8 cellular contexts compared by ENCODE assay signal in the genomic region with DNA sequence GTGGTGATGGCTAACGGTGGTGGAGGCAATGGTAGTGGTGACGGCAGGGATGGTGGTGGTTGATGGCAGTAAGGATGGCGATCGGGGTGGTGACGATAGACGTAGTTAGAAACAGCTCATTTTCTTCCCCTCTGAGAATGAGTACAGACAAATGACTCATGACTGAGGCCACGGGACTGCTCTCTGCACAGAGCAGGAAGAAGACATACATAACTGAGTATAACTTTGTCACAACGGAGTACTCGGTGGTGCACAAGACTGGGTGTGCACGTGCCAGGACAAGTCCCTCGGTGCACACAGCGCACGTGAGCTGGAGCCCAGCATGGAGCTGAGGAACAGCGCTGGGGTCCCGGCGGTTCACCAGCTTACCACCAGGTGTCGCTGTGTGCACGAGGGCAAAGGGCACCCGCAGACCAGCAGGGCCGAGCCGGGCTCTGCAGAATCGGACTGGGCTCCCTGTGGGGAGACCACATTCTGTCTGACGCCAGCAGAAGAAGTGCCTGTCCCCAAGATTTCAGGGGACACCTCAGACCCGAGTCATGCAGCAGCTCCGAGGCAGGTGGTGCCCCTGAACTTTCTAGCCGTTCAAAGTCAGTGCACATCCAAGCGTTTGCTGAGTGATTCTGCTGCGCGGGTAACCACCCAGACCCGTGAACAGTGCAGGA.
DNase-seq lines count a peak whose midpoint lies in the region; ATAC-seq, FAIRE-seq and TF ChIP-seq lines count a peak whose summit lies in the region.

No MANE protein-coding gene starts in this region.

- H3K4me3 ChIP-seq in AG10803 (ENCODE audit: low read length) = no peak overlapping the region
- H3K4me3 ChIP-seq in small intestine (ENCODE audit: low read depth in 1 of 2, low read length in 2 of 2) = no peak overlapping the region

- no peak overlapping the region for H3K27ac ChIP-seq in small intestine (ENCODE audit: low read depth in 1 of 2, low read length in 1 of 2)

- TF ChIP-seq CTCF in AG10803 (conservative IDR thresholded peaks at IDR 0.05; ENCODE audit: low read length) = peak; percentile 62

- ATAC-seq in GM18870 (IDR thresholded peaks at IDR 0.05; ENCODE audit: unreplicated experiment) (peak; percentile 67), HG03558 (IDR thresholded peaks at IDR 0.05; ENCODE audit: extremely low read depth, unreplicated experiment) (peak; percentile 64), left ventricle myocardium superior (peak; percentile 89)

- FAIRE-seq in small intestine (lab: Jason Lieb, UNC) = no peak

- intact Hi-C loops in left ventricle myocardium superior (cut with micrococcal nuclease) = no loop called here

- WGBS in small intestine, 3 donors = 13 to 28% (median 17%) methylated on average over 30 of the region's 30 CpGs

- no peaks in the 10 kb centered on the region for H3K4me1 ChIP-seq in small intestine (ENCODE audit: control insufficient read depth in 2 of 2, insufficient read depth in 1 of 2, low read depth in 1 of 2, low read length in 1 of 2)

- DNase-seq in AG10803 (ENCODE audit: low read depth) (peak; percentile 13), SKM-1 treated with dmso at 0.1 percent for 144 hours (lab: John Stamatoyannopoulos, UW; ENCODE audit: unreplicated experiment) (peak; percentile 48), left ventricle myocardium superior (peak; percentile 81), small intestine (peak; percentile 54), dedifferentiated amniotic fluid mesenchymal stem cell (ENCODE audit: extremely low spot score) (no peak)
- peak; percentile 42 for DNase-seq in activated naive CD8-positive, alpha-beta T cell treated with anti-CD3 and anti-CD28 coated beads, Interleukin-2, amount 50 U/mL, for 16 hours (ENCODE audit: low read depth, low spot score)

- no peaks in the 10 kb centered on the region for H3K9me3 ChIP-seq in small intestine (ENCODE audit: control insufficient read depth, low read depth)

- H3K27me3 ChIP-seq in small intestine (ENCODE audit: control insufficient read depth in 2 of 2, insufficient read depth in 2 of 2, low read length in 2 of 2) = no peaks in the 10 kb centered on the region

- H3K36me3 ChIP-seq in small intestine (ENCODE audit: control insufficient read depth in 2 of 2, insufficient read depth in 2 of 2, low read length in 2 of 2) = no peaks in the 10 kb centered on the region
